In genomic region chr1:211382714-211383480, GRCh38 we compare ENCODE assay signal across 1 cellular context.
TF ChIP-seq lines count a peak whose summit lies in the region.

No MANE protein-coding gene starts in this region.

TF ChIP-seq in WTC11, 78 proteins besides CTCF, POLR2A, EP300 and RAD21 (continued from another document and continues in another):
- TF ChIP-seq ARID4B (CRISPR knock-in tag; IDR thresholded peaks at IDR 0.05; ENCODE audit: borderline replicate concordance) (peak; percentile 66; the same call in 1 of the 2 replicates), FOXJ3 (CRISPR knock-in tag; IDR thresholded peaks at IDR 0.05; ENCODE audit: borderline replicate concordance) (no peak), GABPB1 (CRISPR knock-in tag; IDR thresholded peaks at IDR 0.05) (peak; percentile 45), ZSCAN18 (CRISPR knock-in tag; IDR thresholded peaks at IDR 0.05) (no peak), ZNF121 (CRISPR knock-in tag; IDR thresholded peaks at IDR 0.05) (no peak), ZNF263 (CRISPR knock-in tag; IDR thresholded peaks at IDR 0.05; ENCODE audit: low read depth) (no peak), ZBTB43 (CRISPR knock-in tag; IDR thresholded peaks at IDR 0.05) (0 out of 2 replicates have a peak, but pooled peaks have one; percentile 60), CREB1 (CRISPR knock-in tag; IDR thresholded peaks at IDR 0.05) (0 out of 2 replicates have a peak, but pooled peaks have one; percentile 44), ZNF671 (CRISPR knock-in tag; IDR thresholded peaks at IDR 0.05) (no peak), SMAD4 (CRISPR knock-in tag; IDR thresholded peaks at IDR 0.05) (no peak), AFF4 (CRISPR knock-in tag; IDR thresholded peaks at IDR 0.05; ENCODE audit: borderline replicate concordance) (no peak), ZNF281 (CRISPR knock-in tag; IDR thresholded peaks at IDR 0.05) (no peak), ZNF219 (CRISPR knock-in tag; IDR thresholded peaks at IDR 0.05; ENCODE audit: borderline replicate concordance) (no peak), NR2C2 (CRISPR knock-in tag; IDR thresholded peaks at IDR 0.05) (no peak; the same call in 1 of the 2 replicates), NFYB (CRISPR knock-in tag; conservative IDR thresholded peaks at IDR 0.05; ENCODE audit: low read depth) (no peak), IRF1 (CRISPR knock-in tag; IDR thresholded peaks at IDR 0.05) (no peak), GRHL2 (CRISPR knock-in tag; IDR thresholded peaks at IDR 0.05; ENCODE audit: insufficient replicate concordance, severe bottlenecking) (no peak), ZNF423 (CRISPR knock-in tag; IDR thresholded peaks at IDR 0.05) (no peak), ZNF317 (CRISPR knock-in tag; IDR thresholded peaks at IDR 0.05; ENCODE audit: borderline replicate concordance, low read depth) (no peak), MAX (CRISPR knock-in tag; IDR thresholded peaks at IDR 0.05) (peak; percentile 73), ZMAT4 (CRISPR knock-in tag; IDR thresholded peaks at IDR 0.05) (no peak), ATF3 (CRISPR knock-in tag; conservative IDR thresholded peaks at IDR 0.05) (no peak), ETV6 (CRISPR knock-in tag; IDR thresholded peaks at IDR 0.05) (peak; percentile 48; the same call in 1 of the 2 replicates), RORB (CRISPR knock-in tag; IDR thresholded peaks at IDR 0.05) (no peak), CDX4 (CRISPR knock-in tag; IDR thresholded peaks at IDR 0.05; ENCODE audit: borderline replicate concordance) (no peak), ATF6 (CRISPR knock-in tag; IDR thresholded peaks at IDR 0.05) (no peak), TEAD4 (CRISPR knock-in tag; IDR thresholded peaks at IDR 0.05) (no peak), ZNF532 (CRISPR knock-in tag; IDR thresholded peaks at IDR 0.05; ENCODE audit: borderline replicate concordance) (no peak)
